ENCODE assay signal across 9 cellular contexts in genomic region chr4:156109943-156110925, GRCh38.
DNase-seq lines count a peak whose midpoint lies in the region; ATAC-seq and TF ChIP-seq lines count a peak whose summit lies in the region.
"Had no signal": no experiment of that assay in that cellular context is flagged by ENCODE, and none has a peak within 500 bp of the region (broad histone marks: within the 10 kb centered on the region; RNA-seq: fewer than 3 reads in every experiment).

No MANE protein-coding gene starts in this region.

- H3K4me2 ChIP-seq in PC-9: no peak overlapping the region

- 44 to 48% methylated on average over 11 of the region's 11 CpGs for WGBS in heart right ventricle, 2 donors

- no peaks in the 10 kb centered on the region for H3K9me2 ChIP-seq in PC-9 (ENCODE audit: insufficient read depth)

- H3K9me3 ChIP-seq in A673 (ENCODE audit: low read depth, low read length, poor library complexity, severe bottlenecking): no peaks in the 10 kb centered on the region
- H3K9me3 ChIP-seq in SK-N-MC (ENCODE audit: low read depth, low read length): no peaks in the 10 kb centered on the region
- no peaks in the 10 kb centered on the region for H3K9me3 ChIP-seq in heart right ventricle
- H3K9me3 ChIP-seq in PC-9 (ENCODE audit: insufficient read depth, low read depth): no peaks in the 10 kb centered on the region

- no peaks in the 10 kb centered on the region for H3K79me2 ChIP-seq in PC-9 (ENCODE audit: low read depth)

- H3K27me3 ChIP-seq in A673 (replicated peaks; ENCODE audit: insufficient read depth, low read depth, low read length, poor library complexity): no peaks in the 10 kb centered on the region
- no peaks in the 10 kb centered on the region for H3K27me3 ChIP-seq in heart right ventricle
- no peaks in the 10 kb centered on the region for H3K27me3 ChIP-seq in PC-9 (ENCODE audit: insufficient read depth, low read depth)

- CTCF ChIA-PET in A673 (lab: Charles Lee): no interaction called here
- CTCF ChIA-PET in PC-9 (lab: Charles Lee): no interaction called here

- no peak overlapping the region for H3K9ac ChIP-seq in SK-N-MC (ENCODE audit: insufficient read length)

- H3K36me3 ChIP-seq in A673 (ENCODE audit: insufficient read depth, low read length, poor library complexity, severe bottlenecking) (no peaks in the 10 kb centered on the region), SK-N-MC (ENCODE audit: insufficient read depth, low read length) (no peaks in the 10 kb centered on the region), heart right ventricle (no peaks in the 10 kb centered on the region), PC-9 (ENCODE audit: low read depth) (no peaks in the 10 kb centered on the region)

- no peaks in the 10 kb centered on the region for H4K20me1 ChIP-seq in PC-9 (ENCODE audit: insufficient read depth)

- intact Hi-C loops in A673 (cut with micrococcal nuclease; ENCODE audit: unreplicated experiment): no loop called here
- intact Hi-C loops in heart right ventricle (cut with DNase I): no loop called here
- intact Hi-C loops in PC-9 (cut with micrococcal nuclease; ENCODE audit: unreplicated experiment): loop anchor here (10.0 kb wide), 1 partner anchor 1865 kb away; no protein-coding TSS in a partner anchor

- no peak overlapping the region for H3K27ac ChIP-seq in A673 (ENCODE audit: low read depth, low read length, poor library complexity, severe bottlenecking)
- H3K27ac ChIP-seq in SK-N-MC: no peak overlapping the region
- H3K27ac ChIP-seq in heart right ventricle: peak overlapping the region in 1 of 10 donors; percentile 26
- no peak overlapping the region for H3K27ac ChIP-seq in PC-9

- peak in 5 of 8 donors; percentile 23 to 78 (median 29) for ATAC-seq in heart right ventricle
- ATAC-seq in HG03159 (IDR thresholded peaks at IDR 0.05; ENCODE audit: unreplicated experiment): no peak
- no peak for ATAC-seq in HG02981 (IDR thresholded peaks at IDR 0.05; ENCODE audit: unreplicated experiment)

- H3K4me3 ChIP-seq in A673 (ENCODE audit: low read depth, low read length, poor library complexity, severe bottlenecking) (no peak overlapping the region), SK-N-MC (peak overlapping the region; percentile 28), heart right ventricle (no peak overlapping the region), PC-9 (no peak overlapping the region)

- DNase-seq in A673 (ENCODE audit: low spot score): peak; percentile 68
- peak; percentile 33 for DNase-seq in H4 (ENCODE audit: low spot score)
- DNase-seq in SK-N-MC (ENCODE audit: low read depth, low spot score): peak; percentile 37
- peak in 1 of 2 donors; percentile 14 for DNase-seq in heart right ventricle
- DNase-seq in PC-9: no peak
- no peak for DNase-seq in DMS79 treated with DMSO at 0.1 percent for 48 hours (lab: John Stamatoyannopoulos, UW)
- DNase-seq: activated naive CD8-positive, alpha-beta T cell treated with anti-CD3 and anti-CD28 coated beads, Interleukin-2, amount 10 ng/mL, durations not matched to agents 7 days and 5 days had no signal

- H3K4me1 ChIP-seq in A673 (ENCODE audit: insufficient read depth, low read length, poor library complexity, severe bottlenecking) (peaks cover 19% of the 10 kb centered on the region), heart right ventricle (peaks cover 0 to 5% (median 0%) of the 10 kb centered on the region in 9 donors), PC-9 (replicated peaks; ENCODE audit: insufficient read depth) (peaks cover 6% of the 10 kb centered on the region; the same call in 1 of the 2 replicates)

- peak; percentile 40; the same call in 1 of the 2 replicates for TF ChIP-seq CTCF in A673 (conservative IDR thresholded peaks at IDR 0.05; ENCODE audit: low read depth, low read length)
- no peak for TF ChIP-seq CTCF in heart right ventricle (IDR thresholded peaks at IDR 0.05)
- no peak for TF ChIP-seq CTCF in PC-9 (conservative IDR thresholded peaks at IDR 0.05)

- no TSS peak for BruUV-seq in A673 (replicated peaks; lab: Mats Ljungman, UMichigan)
- no TSS peak for BruUV-seq in PC-9 (replicated peaks; lab: Mats Ljungman, UMichigan)

- no peak overlapping the region for H2AFZ ChIP-seq in PC-9

- H3F3A ChIP-seq in PC-9 (ENCODE audit: insufficient read depth, low read depth): no peaks in the 10 kb centered on the region

- POLR2A ChIA-PET in A673 (lab: Charles Lee; ENCODE audit: low non-redundant PET) (no interaction called here), PC-9 (lab: Charles Lee; ENCODE audit: unreplicated experiment) (no interaction called here)

Comparison
In these comparisons a context has a peak if more than half of its experiments do, and no peak if none do; other contexts are left out.
1. DNase-seq: peak in A673 (single experiment), H4 (single experiment) and SK-N-MC (single experiment); none in PC-9 (0 of 2) and DMS79 treated with DMSO at 0.1 percent for 48 hours (single experiment).
2. ATAC-seq: peak in heart right ventricle (5 of 8); none in HG03159 (single experiment) and HG02981 (single experiment).